In genomic region chr10:24039897-24040296, GRCh38 we compare ENCODE assay signal across 24 cellular contexts.
"Had no signal": no experiment of that assay in that cellular context is flagged by ENCODE, and none has a peak within 500 bp of the region (broad histone marks: within the 10 kb centered on the region; RNA-seq: fewer than 3 reads in every experiment).

No MANE protein-coding gene starts in this region.

- H3K36me3 Mint-ChIP-seq: activated naive CD4-positive, alpha-beta T cell treated with anti-CD3 and anti-CD28 coated beads, Interleukin-2, amount 10 ng/mL, durations not matched to agents 7 days and 5 days; activated naive CD8-positive, alpha-beta T cell treated with anti-CD3 and anti-CD28 coated beads, Interleukin-2, amount 10 ng/mL, durations not matched to agents 7 days and 5 days had no signal

- H3K36me3 ChIP-seq: ascending aorta, brain microvascular endothelial cell, gastroesophageal sphincter, ovary, prostate gland, tibial nerve, WERI-Rb-1 had no signal

- H3K27me3 Mint-ChIP-seq: activated CD4-positive, alpha-beta memory T cell treated with anti-CD3 and anti-CD28 coated beads, Interleukin-2, amount 10 ng/mL, durations not matched to agents 7 days and 5 days; activated naive CD4-positive, alpha-beta T cell treated with anti-CD3 and anti-CD28 coated beads, Interleukin-2, amount 10 ng/mL, durations not matched to agents 7 days and 5 days; activated naive CD8-positive, alpha-beta T cell treated with anti-CD3 and anti-CD28 coated beads, Interleukin-2, amount 10 ng/mL, durations not matched to agents 7 days and 5 days; activated T-cell treated with anti-CD3 and anti-CD28 coated beads, Interleukin-2, amount 50 U/mL, for 24 hours; effector memory CD8-positive, alpha-beta T cell had no signal

- H3K9me3 Mint-ChIP-seq: activated T-cell treated with anti-CD3 and anti-CD28 coated beads, Interleukin-2, amount 50 U/mL, for 24 hours had no signal

- H3K9me3 ChIP-seq: ascending aorta, gastroesophageal sphincter, ovary, prostate gland, tibial nerve had no signal

- H3K27ac Mint-ChIP-seq: activated CD4-positive, alpha-beta memory T cell treated with anti-CD3 and anti-CD28 coated beads, Interleukin-2, amount 10 ng/mL, durations not matched to agents 7 days and 5 days; activated naive CD4-positive, alpha-beta T cell treated with anti-CD3 and anti-CD28 coated beads, Interleukin-2, amount 10 ng/mL, durations not matched to agents 7 days and 5 days; activated naive CD8-positive, alpha-beta T cell treated with anti-CD3 and anti-CD28 coated beads, Interleukin-2, amount 10 ng/mL, durations not matched to agents 7 days and 5 days; activated T-cell treated with anti-CD3 and anti-CD28 coated beads, Interleukin-2, amount 50 U/mL, for 24 hours; effector memory CD8-positive, alpha-beta T cell had no signal

- H3K27ac ChIP-seq: ascending aorta, brain microvascular endothelial cell, gastroesophageal sphincter, hepatocyte, ovary, prostate gland, tibial nerve, WERI-Rb-1 had no signal

- H3K4me3 Mint-ChIP-seq: activated CD4-positive, alpha-beta memory T cell treated with anti-CD3 and anti-CD28 coated beads, Interleukin-2, amount 10 ng/mL, durations not matched to agents 7 days and 5 days; activated naive CD4-positive, alpha-beta T cell treated with anti-CD3 and anti-CD28 coated beads, Interleukin-2, amount 10 ng/mL, durations not matched to agents 7 days and 5 days; activated naive CD8-positive, alpha-beta T cell treated with anti-CD3 and anti-CD28 coated beads, Interleukin-2, amount 10 ng/mL, durations not matched to agents 7 days and 5 days; activated T-cell treated with anti-CD3 and anti-CD28 coated beads, Interleukin-2, amount 50 U/mL, for 24 hours; effector memory CD8-positive, alpha-beta T cell had no signal

- ATAC-seq: activated CD4-positive, CD25-positive, alpha-beta regulatory T cell treated with anti-CD3 and anti-CD28 coated beads, Interleukin-2, amount 50 U/mL, for 24 hours; effector memory CD8-positive, alpha-beta T cell; gastroesophageal sphincter had no signal

- H3K4me1 ChIP-seq: ascending aorta, gastroesophageal sphincter, prostate gland, tibial nerve had no signal

- DNase-seq: activated CD4-positive, alpha-beta memory T cell treated with anti-CD3 and anti-CD28 coated beads, Interleukin-2, amount 10 ng/mL, durations not matched to agents 7 days and 5 days; activated CD4-positive, alpha-beta T cell treated with anti-CD3 and anti-CD28 coated beads for 48 hours; activated CD8-positive, alpha-beta memory T cell treated with anti-CD3 and anti-CD28 coated beads, Interleukin-2, amount 50 U/mL, for 48 hours; activated gamma-delta T cell; activated naive CD4-positive, alpha-beta T cell treated with anti-CD3 and anti-CD28 coated beads, Interleukin-2, amount 10 ng/mL, durations not matched to agents 7 days and 5 days; activated naive CD8-positive, alpha-beta T cell treated with anti-CD3 and anti-CD28 coated beads, Interleukin-2, amount 10 ng/mL, durations not matched to agents 7 days and 5 days; activated T-cell treated with anti-CD3 and anti-CD28 coated beads, Interleukin-2, amount 50 U/mL, for 24 hours; brain microvascular endothelial cell; cortex of kidney; effector memory CD8-positive, alpha-beta T cell; erythroblast; islet precursor cell; mammary epithelial cell; midbrain; ovary; stimulated activated CD4-positive, alpha-beta T cell treated with anti-CD3 and anti-CD28 coated beads, Interleukin-2, amount 100 ng/mL, for 48 hours; stimulated activated naive CD4-positive, alpha-beta T cell treated with Interleukin-2 at 50 U/mL for 16 hours; WERI-Rb-1 had no signal

- H3K27me3 ChIP-seq: ascending aorta, brain microvascular endothelial cell, hepatocyte, ovary, tibial nerve had no signal

- H3K4me3 ChIP-seq: ascending aorta, gastroesophageal sphincter, hepatocyte, ovary, prostate gland, tibial nerve had no signal

- H3K4me1 Mint-ChIP-seq: activated CD4-positive, alpha-beta memory T cell treated with anti-CD3 and anti-CD28 coated beads, Interleukin-2, amount 10 ng/mL, durations not matched to agents 7 days and 5 days; activated naive CD4-positive, alpha-beta T cell treated with anti-CD3 and anti-CD28 coated beads, Interleukin-2, amount 10 ng/mL, durations not matched to agents 7 days and 5 days; activated naive CD8-positive, alpha-beta T cell treated with anti-CD3 and anti-CD28 coated beads, Interleukin-2, amount 10 ng/mL, durations not matched to agents 7 days and 5 days had no signal
